In the genomic region with DNA sequence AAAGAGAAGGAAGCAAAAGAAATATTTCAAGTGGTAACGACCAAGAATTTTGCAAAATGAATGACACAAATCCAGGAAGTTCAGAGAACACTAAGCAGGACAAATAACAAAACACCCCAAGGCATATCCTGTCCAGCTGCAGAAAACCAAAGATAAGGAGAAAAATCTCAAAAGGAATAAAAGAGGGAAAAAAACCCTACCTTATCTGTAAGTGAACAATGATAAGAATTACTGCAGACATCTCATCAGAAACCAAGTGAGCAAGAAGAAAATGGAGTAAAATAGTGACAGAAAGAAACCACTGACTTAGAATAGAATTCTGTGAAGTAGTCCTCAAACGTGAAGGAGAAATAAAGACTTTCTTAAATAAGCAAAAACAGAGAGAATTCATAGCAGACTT, we compare ENCODE assay signal across 20 cellular contexts. TPM values are rescaled to one million over a fixed set of nuclear protein-coding genes. Genes with fewer than 3 reads are reported as not detected.
A peak's percentile ranks its signal among the peaks of the same experiment; 100 is the strongest.
DNase-seq lines count a peak whose midpoint lies in the region; ATAC-seq and FAIRE-seq lines count a peak whose summit lies in the region.
"Had no signal": no experiment of that assay in that cellular context is flagged by ENCODE, and none has a peak within 500 bp of the region (broad histone marks: within the 10 kb centered on the region; RNA-seq: fewer than 3 reads in every experiment).

No MANE protein-coding gene starts in this region.

- no peaks in the 10 kb centered on the region for H3K27me3 ChIP-seq in small intestine (ENCODE audit: control insufficient read depth in 2 of 2, insufficient read depth in 2 of 2, low read length in 2 of 2)

- peaks cover 43% of the 10 kb centered on the region for H3K4me1 Mint-ChIP-seq in activated naive CD4-positive, alpha-beta T cell treated with anti-CD3 and anti-CD28 coated beads, Interleukin-2, amount 50 U/mL, for 24 hours
- peaks cover 33% of the 10 kb centered on the region for H3K4me1 Mint-ChIP-seq in activated T-helper 17 cell treated with anti-CD3 and anti-CD28 coated beads, Interleukin-2, amount 50 U/mL, for 72 hours
- peaks cover 34% of the 10 kb centered on the region for H3K4me1 Mint-ChIP-seq in memory B cell

- no peak overlapping the region for H3K4me3 Mint-ChIP-seq in activated naive CD4-positive, alpha-beta T cell treated with anti-CD3 and anti-CD28 coated beads, Interleukin-2, amount 50 U/mL, for 24 hours
- H3K4me3 Mint-ChIP-seq in activated T-helper 17 cell treated with anti-CD3 and anti-CD28 coated beads, Interleukin-2, amount 50 U/mL, for 72 hours = peak overlapping the region; percentile 31
- no peak overlapping the region for H3K4me3 Mint-ChIP-seq in memory B cell
- H3K4me3 Mint-ChIP-seq: CD8-positive, alpha-beta memory T cell had no signal

- no peak for FAIRE-seq in small intestine (lab: Jason Lieb, UNC)
- FAIRE-seq: A204.1, H54, RCC 7860 had no signal

- no peak overlapping the region for H3K27ac ChIP-seq in small intestine (ENCODE audit: low read depth in 1 of 2, low read length in 1 of 2)

- no peaks in the 10 kb centered on the region for H3K36me3 ChIP-seq in small intestine (ENCODE audit: control insufficient read depth in 2 of 2, insufficient read depth in 2 of 2, low read length in 2 of 2)

- peaks cover 14% of the 10 kb centered on the region for H3K9me3 Mint-ChIP-seq in activated naive CD4-positive, alpha-beta T cell treated with anti-CD3 and anti-CD28 coated beads, Interleukin-2, amount 50 U/mL, for 24 hours
- peaks cover 17% of the 10 kb centered on the region for H3K9me3 Mint-ChIP-seq in activated T-helper 17 cell treated with anti-CD3 and anti-CD28 coated beads, Interleukin-2, amount 50 U/mL, for 72 hours
- peaks cover 16% of the 10 kb centered on the region for H3K9me3 Mint-ChIP-seq in memory B cell

- 72 to 79% (median 74%) methylated on average over 2 of the region's 2 CpGs for WGBS in small intestine, 3 donors

- ATAC-seq in activated T-helper 17 cell treated with anti-CD3 and anti-CD28 coated beads, Interleukin-2, amount 50 U/mL, for 72 hours (replicated peaks) = no peak
- no peak for ATAC-seq in memory B cell (ENCODE audit: low read depth)
- no peak for ATAC-seq in left lobe of liver

- H3K27ac Mint-ChIP-seq in activated naive CD4-positive, alpha-beta T cell treated with anti-CD3 and anti-CD28 coated beads, Interleukin-2, amount 50 U/mL, for 24 hours = peak overlapping the region; percentile 72
- peak overlapping the region; percentile 74 for H3K27ac Mint-ChIP-seq in activated T-helper 17 cell treated with anti-CD3 and anti-CD28 coated beads, Interleukin-2, amount 50 U/mL, for 72 hours
- peak overlapping the region; percentile 77 for H3K27ac Mint-ChIP-seq in memory B cell

- DNase-seq in activated naive CD4-positive, alpha-beta T cell treated with anti-CD3 and anti-CD28 coated beads, Interleukin-2, amount 50 U/mL, for 16 hours = no peak
- no peak for DNase-seq in memory B cell (ENCODE audit: low spot score in 2 of 2)
- no peak for DNase-seq in NCI-H446 treated with DMSO at 0.1 percent for 48 hours (lab: John Stamatoyannopoulos, UW)
- DNase-seq in left lobe of liver (ENCODE audit: low spot score) = no peak
- no peak for DNase-seq in small intestine
- DNase-seq: CD8-positive, alpha-beta memory T cell; NCI-H1092 treated with DMSO at 0.1 percent for 48 hours; NCI-H146; NCI-H2029 treated with DMSO at 0.1 percent for 48 hours; NCI-H2171; NCI-H446; NCI-H748 treated with DMSO at 0.1 percent for 48 hours; NK-92 treated with Interleukin-12 subunit alpha and Interleukin-12 subunit beta, amount 100 ng/mL, for 24 hours; Right ventricle myocardium superior had no signal

- peaks cover 58% of the 10 kb centered on the region for H3K36me3 Mint-ChIP-seq in activated naive CD4-positive, alpha-beta T cell treated with anti-CD3 and anti-CD28 coated beads, Interleukin-2, amount 50 U/mL, for 24 hours
- H3K36me3 Mint-ChIP-seq in activated T-helper 17 cell treated with anti-CD3 and anti-CD28 coated beads, Interleukin-2, amount 50 U/mL, for 72 hours (ENCODE audit: low read depth) = peaks cover 94% of the 10 kb centered on the region
- peaks cover 52% of the 10 kb centered on the region for H3K36me3 Mint-ChIP-seq in memory B cell

- no peaks in the 10 kb centered on the region for H3K27me3 Mint-ChIP-seq in activated naive CD4-positive, alpha-beta T cell treated with anti-CD3 and anti-CD28 coated beads, Interleukin-2, amount 50 U/mL, for 24 hours
- no peaks in the 10 kb centered on the region for H3K27me3 Mint-ChIP-seq in activated T-helper 17 cell treated with anti-CD3 and anti-CD28 coated beads, Interleukin-2, amount 50 U/mL, for 72 hours
- H3K27me3 Mint-ChIP-seq in memory B cell = no peaks in the 10 kb centered on the region
- H3K27me3 Mint-ChIP-seq: CD8-positive, alpha-beta memory T cell had no signal

- no peaks in the 10 kb centered on the region for H3K4me1 ChIP-seq in small intestine (ENCODE audit: control insufficient read depth in 2 of 2, insufficient read depth in 1 of 2, low read depth in 1 of 2, low read length in 1 of 2)

- H3K9me3 ChIP-seq in small intestine (ENCODE audit: control insufficient read depth, low read depth) = no peaks in the 10 kb centered on the region

- no peak overlapping the region for H3K4me3 ChIP-seq in small intestine (ENCODE audit: low read depth in 1 of 2, low read length in 2 of 2)

RNA-seq across cellular contexts. Expression of a gene that starts 21.8 kb away (rescaled TPM):
- 100 to 1,000 TPM in 1 of 2 donors, 10 to 100 TPM in 1; 98.7 to 112 TPM for total RNA-seq in activated T-helper 17 cell treated with anti-CD3 and anti-CD28 coated beads, Interleukin-2, amount 50 U/mL, for 72 hours
- 0.63 TPM for total RNA-seq in left lobe of liver
- 1 to 10 TPM in 2 of 3 donors, under 1 TPM in 1; 0.67 to 4.1 (median 2.4) TPM for polyA plus RNA-seq in small intestine
- polyA plus RNA-seq: BJ had no signal

Comparison
In these comparisons a context has a peak if more than half of its experiments do, and no peak if none do; other contexts are left out.
1. RNA of a gene that starts 21.8 kb away (total RNA-seq): 98.7 to 112 TPM in activated T-helper 17 cell treated with anti-CD3 and anti-CD28 coated beads, Interleukin-2, amount 50 U/mL, for 72 hours; 0.63 TPM in left lobe of liver (single experiment); every median in the first group is over 10 times any median in the second.
2. Peak in every context shown above with its lines, with median percentiles within 50 percentile points of each other: H3K27ac Mint-ChIP-seq.